Comparison of ENCODE assay signal across 26 cellular contexts in the genomic region with DNA sequence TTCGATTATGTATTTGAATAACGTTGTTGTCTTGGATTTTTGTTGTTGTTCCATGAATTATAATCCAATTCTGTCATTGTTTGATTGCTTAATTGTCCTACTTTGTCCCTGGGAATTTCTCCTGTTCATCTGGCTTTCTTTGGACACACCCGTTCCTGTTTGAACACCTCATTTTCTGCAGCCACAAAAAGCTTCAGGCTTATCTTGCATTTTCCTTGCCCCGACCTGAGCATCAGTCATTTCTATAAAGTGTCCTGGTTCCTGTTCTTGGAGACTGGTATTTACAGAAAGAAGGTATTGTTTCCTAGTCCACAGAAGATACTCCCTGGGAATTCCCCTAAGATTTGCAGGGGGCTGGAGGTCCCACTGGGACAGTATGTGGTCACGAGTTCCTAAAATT.
"Had no signal": no experiment of that assay in that cellular context is flagged by ENCODE, and none has a peak within 500 bp of the region (broad histone marks: within the 10 kb centered on the region; RNA-seq: fewer than 3 reads in every experiment).

No MANE protein-coding gene starts in this region.

- H3K27ac ChIP-seq: brain microvascular endothelial cell had no signal

- DNase-seq: activated B cell treated with CpG ODN at 0.5 μM for 24 hours; activated CD4-positive, alpha-beta T cell treated with anti-CD3 and anti-CD28 coated beads for 1 hour; activated CD4-positive, alpha-beta T cell treated with anti-CD3 and anti-CD28 coated beads, Interleukin-2, amount 10 ng/mL, durations not matched to agents 24 days and 14 days; activated CD4-positive, alpha-beta T cell treated with anti-CD3 and anti-CD28 coated beads, Interleukin-2, amount 50 U/mL, for 48 hours; activated gamma-delta T cell treated with Interleukin-2 at 50 U/mL for 16 hours; activated naive CD4-positive, alpha-beta T cell treated with anti-CD3 and anti-CD28 coated beads, Interleukin-2, amount 10 ng/mL, durations not matched to agents 7 days and 5 days; activated naive CD8-positive, alpha-beta T cell treated with anti-CD3 and anti-CD28 coated beads for 36 hours; activated T-cell treated with anti-CD3 and anti-CD28 coated beads for 4 hours; activated T-cell treated with anti-CD3 and anti-CD28 coated beads, Interleukin-2, amount 50 U/mL, for 48 hours; brain microvascular endothelial cell; cerebellar nuclear complex; Karpas-422; NCI-H1105 treated with DMSO at 0.1 percent for 48 hours; NCI-H1436 treated with DMSO at 0.1 percent for 48 hours; NCI-H187; NCI-H2081 treated with DMSO at 0.1 percent for 48 hours; NCI-H446 treated with DMSO at 0.1 percent for 48 hours; NCI-H524 treated with DMSO at 0.1 percent for 48 hours; SHP77 treated with DMSO at 0.1 percent for 48 hours; T-cell; T-helper 2 cell; T1000 had no signal

- ATAC-seq: activated T-helper 17 cell treated with anti-CD3 and anti-CD28 coated beads, Interleukin-2, amount 50 U/mL, for 72 hours; K562; T-cell had no signal

- H3K27me3 ChIP-seq: brain microvascular endothelial cell had no signal

- H3K36me3 ChIP-seq: brain microvascular endothelial cell had no signal

- H3K4me3 ChIP-seq: K562 had no signal

- FAIRE-seq: K562, RCC 7860, TTC549 had no signal
